18 cellular contexts compared by ENCODE assay signal in the genomic region with DNA sequence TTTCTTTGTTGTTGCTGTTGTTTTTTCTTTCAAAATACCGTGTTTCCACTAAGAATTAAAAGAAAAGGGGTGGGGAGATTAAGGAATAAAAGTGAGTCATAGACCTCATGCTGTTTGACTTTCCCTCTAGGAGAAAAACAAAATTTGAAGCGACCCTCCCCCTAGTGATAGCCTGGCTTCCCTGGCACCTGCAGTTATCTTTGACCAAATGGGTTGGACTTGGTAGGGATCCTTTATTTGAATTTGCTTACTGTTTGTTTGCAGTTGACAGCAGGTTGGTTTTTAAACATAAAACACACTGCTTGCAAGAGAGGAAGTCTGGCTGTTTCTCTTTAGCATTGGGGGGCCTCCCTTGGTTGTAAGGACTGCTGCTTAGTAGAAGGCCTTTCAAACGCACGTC. TPM values are rescaled to one million over a fixed set of nuclear protein-coding genes. Genes with fewer than 3 reads are reported as not detected.
DNase-seq lines count a peak whose midpoint lies in the region; ATAC-seq and TF ChIP-seq lines count a peak whose summit lies in the region.
"Had no signal": no experiment of that assay in that cellular context is flagged by ENCODE, and none has a peak within 500 bp of the region (broad histone marks: within the 10 kb centered on the region; RNA-seq: fewer than 3 reads in every experiment).

No MANE protein-coding gene starts in this region.

- H3K9me3 ChIP-seq in iPS-15b (ENCODE audit: control insufficient read depth, insufficient read depth, low read length) (no peaks in the 10 kb centered on the region), upper lobe of right lung (no peaks in the 10 kb centered on the region)
- H3K9me3 ChIP-seq: A549, HAP-1 had no signal

- peak overlapping the region; percentile 24 for H3K4me3 ChIP-seq in iPS-15b (ENCODE audit: low read depth, low read length)
- no peak overlapping the region for H3K4me3 ChIP-seq in retinal pigment epithelial cell (ENCODE audit: low read length)
- no peak overlapping the region for H3K4me3 ChIP-seq in upper lobe of right lung
- H3K4me3 ChIP-seq: A549, HAP-1, SJSA1 had no signal

- H3K9ac ChIP-seq in iPS-15b (ENCODE audit: low read depth, low read length), result no peak overlapping the region

- H3K36me3 ChIP-seq in iPS-15b (ENCODE audit: control insufficient read depth, insufficient read depth, low read length), result peaks cover 2% of the 10 kb centered on the region
- no peaks in the 10 kb centered on the region for H3K36me3 ChIP-seq in upper lobe of right lung

- peaks cover 61% of the 10 kb centered on the region for H3K27me3 ChIP-seq in iPS-15b (ENCODE audit: control insufficient read depth, insufficient read depth, low read length)
- peaks cover 89% of the 10 kb centered on the region for H3K27me3 ChIP-seq in upper lobe of right lung

- DNase-seq in NCI-H82 (lab: John Stamatoyannopoulos, UW) (peak; percentile 83), NCI-H82 treated with DMSO at 0.1 percent for 48 hours (lab: John Stamatoyannopoulos, UW; ENCODE audit: unreplicated experiment) (no peak), NCI-H345 treated with DMSO at 0.1 percent for 48 hours (lab: John Stamatoyannopoulos, UW; ENCODE audit: unreplicated experiment) (peak; percentile 4), retinal pigment epithelial cell (ENCODE audit: low read depth) (no peak), 8988T (no peak), upper lobe of right lung (no peak), mesenteric fat pad (ENCODE audit: low spot score) (no peak)
- DNase-seq: C1 segment of cervical spinal cord, DMS 273 treated with DMSO at 0.1 percent for 48 hours, KBM-7, NCI-H1436, NCI-H2227 treated with DMSO at 0.1 percent for 48 hours, NCI-H526 had no signal

- ATAC-seq in upper lobe of right lung, result no peak
- ATAC-seq: A549 had no signal

- no peak overlapping the region for H3K27ac ChIP-seq in upper lobe of right lung
- H3K27ac ChIP-seq: A549, SJSA1 had no signal

- intact Hi-C loops in upper lobe of right lung (cut with DNase I), result no loop called here

- H3K4me1 ChIP-seq in iPS-15b (ENCODE audit: control insufficient read depth, insufficient read depth, low read length) (peaks cover 24% of the 10 kb centered on the region), upper lobe of right lung (no peaks in the 10 kb centered on the region)
- H3K4me1 ChIP-seq: A549 had no signal

- peak; percentile 13 for TF ChIP-seq CTCF in retinal pigment epithelial cell (conservative IDR thresholded peaks at IDR 0.05; ENCODE audit: low read depth, low read length)
- no peak for TF ChIP-seq CTCF in upper lobe of right lung (IDR thresholded peaks at IDR 0.05)

RNA-seq across cellular contexts. Expression of gene OTX2, which starts 14.0 kb away (rescaled TPM):
- total RNA-seq in upper lobe of right lung (not detected), mesenteric fat pad (not detected)
- total RNA-seq: HT1080, SJSA1 had no signal

Comparison
In these comparisons a context has a peak if more than half of its experiments do, and no peak if none do; other contexts are left out.
1. DNase-seq: peak in NCI-H82 (single experiment) and NCI-H345 treated with DMSO at 0.1 percent for 48 hours (single experiment); none in NCI-H82 treated with DMSO at 0.1 percent for 48 hours (single experiment), retinal pigment epithelial cell (single experiment), 8988T (single experiment), upper lobe of right lung (single experiment) and mesenteric fat pad (single experiment).